Comparison of ENCODE assay signal across 8 cellular contexts in the genomic region with DNA sequence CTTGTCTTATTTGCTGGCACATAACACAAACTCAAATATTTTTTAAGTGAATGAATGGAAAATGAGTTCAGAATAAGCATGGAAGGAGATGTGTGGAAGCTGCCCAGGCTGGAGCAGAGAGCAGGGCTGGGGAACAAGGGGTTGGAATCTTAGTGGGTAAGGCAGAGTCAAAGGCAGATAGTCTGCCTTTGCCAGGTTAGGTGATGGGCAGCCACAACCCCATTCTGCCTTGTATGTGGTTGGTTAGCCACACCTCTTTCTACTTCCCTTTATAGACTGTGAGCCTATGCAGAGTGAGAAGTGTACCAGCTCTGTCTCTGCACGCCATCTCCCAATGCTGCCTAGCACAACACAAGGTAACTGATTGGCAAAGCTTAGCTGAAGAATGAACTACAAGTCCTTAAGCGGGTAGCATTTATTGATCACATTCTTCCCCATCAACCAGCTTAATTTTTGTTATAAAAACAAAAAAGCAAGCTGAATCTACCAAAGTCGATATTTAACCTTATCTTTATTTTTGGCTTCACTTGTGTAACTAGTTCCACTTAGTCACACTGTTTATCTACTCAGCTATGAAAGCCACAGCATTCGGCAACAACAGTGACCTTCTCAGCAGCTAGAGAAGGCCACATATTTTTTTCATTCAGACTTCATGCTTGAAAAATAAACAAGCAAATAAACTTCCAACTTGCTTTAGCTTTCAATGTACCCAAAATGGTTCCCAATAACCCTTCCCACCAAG.
DNase-seq lines count a peak whose midpoint lies in the region; ATAC-seq and TF ChIP-seq lines count a peak whose summit lies in the region.

No MANE protein-coding gene starts in this region.

- no peak for TF ChIP-seq EP300 in tibial nerve (IDR thresholded peaks at IDR 0.05)

- ATAC-seq in GM21526 (IDR thresholded peaks at IDR 0.05; ENCODE audit: low FRiP score, unreplicated experiment): peak; percentile 97

- H3K27me3 ChIP-seq in tibial nerve: no peaks in the 10 kb centered on the region

- TF ChIP-seq POLR2A in tibial nerve (IDR thresholded peaks at IDR 0.05): no peak
- no peak for TF ChIP-seq POLR2A in lower leg skin (IDR thresholded peaks at IDR 0.05)

- peak overlapping the region; percentile 7 to 67 (median 52) for H3K27ac ChIP-seq in tibial nerve

- 52 to 54% methylated on average over 4 of the region's 4 CpGs for WGBS in tibial nerve, 2 donors
- 64 to 74% methylated on average over 4 of the region's 4 CpGs for WGBS in lower leg skin, 2 donors

- no peak overlapping the region for H3K4me3 ChIP-seq in tibial nerve
- no peak overlapping the region for H3K4me3 ChIP-seq in lower leg skin (ENCODE audit: low read depth, poor library complexity, severe bottlenecking)

- peaks cover 0 to 18% (median 7%) of the 10 kb centered on the region in 4 donors for H3K4me1 ChIP-seq in tibial nerve

- intact Hi-C loops in lower leg skin (cut with DNase I; ENCODE audit: low total_unique reads): no loop called here

- TF ChIP-seq CTCF in tibial nerve (IDR thresholded peaks at IDR 0.05): no peak
- TF ChIP-seq CTCF in lower leg skin (IDR thresholded peaks at IDR 0.05): no peak

- peaks cover 0 to 15% (median 0%) of the 10 kb centered on the region in 3 donors for H3K36me3 ChIP-seq in tibial nerve

- DNase-seq in EH (ENCODE audit: low read depth): peak; percentile 52
- peak; percentile 49 for DNase-seq in Kasumi-1 (lab: John Stamatoyannopoulos, UW)
- DNase-seq in activated T-cell treated with anti-CD3 and anti-CD28 coated beads for 48 hours (ENCODE audit: low read depth): peak; percentile 14
- DNase-seq in hepatic stellate cell (ENCODE audit: low spot score): peak; percentile 43
- DNase-seq in tibial nerve (ENCODE audit: low spot score in 2 of 2): no peak
- no peak for DNase-seq in lower leg skin (ENCODE audit: low spot score in 2 of 2)
- no peak for DNase-seq in NCI-H146 (lab: John Stamatoyannopoulos, UW)

- no peaks in the 10 kb centered on the region for H3K9me3 ChIP-seq in tibial nerve

Comparison
In these comparisons a context has a peak if more than half of its experiments do, and no peak if none do; other contexts are left out.
1. DNase-seq: peak in EH (single experiment), Kasumi-1 (2 of 2), activated T-cell treated with anti-CD3 and anti-CD28 coated beads for 48 hours (single experiment) and hepatic stellate cell (single experiment); none in tibial nerve (0 of 2), lower leg skin (0 of 2) and NCI-H146 (single experiment).